ENCODE assay signal across 8 cellular contexts in the genomic region with DNA sequence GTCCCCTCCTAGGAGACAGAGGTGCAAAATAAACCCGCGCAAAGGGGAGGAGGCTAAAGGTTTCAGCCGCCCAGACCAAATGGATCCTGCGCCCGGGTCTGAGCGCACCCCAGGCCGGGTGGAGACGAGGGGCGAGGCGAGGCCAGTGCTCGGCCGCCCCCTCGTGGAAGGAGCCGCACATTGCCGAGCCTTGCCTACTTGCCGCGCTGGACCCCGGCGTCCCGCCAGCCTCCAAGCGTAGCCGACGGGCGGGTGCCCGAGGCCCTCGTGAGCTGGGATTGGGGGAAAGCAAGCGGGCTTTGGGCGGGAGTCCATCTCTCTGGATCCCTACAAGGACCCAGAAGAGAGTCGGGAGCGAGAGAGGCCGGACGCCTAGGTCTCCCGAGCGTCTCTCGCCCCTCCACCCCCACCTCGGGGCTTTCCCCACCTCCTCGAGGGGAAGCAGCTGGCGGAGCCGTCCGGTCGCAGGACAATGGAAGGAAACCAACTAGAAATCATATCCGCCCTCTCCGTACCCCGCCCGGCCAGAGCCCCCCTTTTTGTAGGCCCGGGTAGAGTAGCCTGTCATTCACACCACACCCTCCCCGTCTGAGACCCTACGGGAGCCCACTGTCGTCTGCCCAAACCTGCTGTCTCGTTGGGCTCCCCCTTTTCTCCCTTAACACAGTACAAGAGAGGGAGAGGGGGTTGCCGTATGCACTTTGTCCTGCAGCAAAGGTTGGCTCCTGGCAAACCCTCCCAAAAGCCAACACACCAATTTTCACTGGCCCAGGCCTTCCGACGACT.
DNase-seq lines count a peak whose midpoint lies in the region; ATAC-seq and TF ChIP-seq lines count a peak whose summit lies in the region.

No MANE protein-coding gene starts in this region.

- peak overlapping the region; percentile 56 to 76 (median 68) for H3K4me3 Mint-ChIP-seq in nephron

- peaks cover 70% of the 10 kb centered on the region for H3K27me3 Mint-ChIP-seq in nephron (ENCODE audit: low read depth)

- H3K4me3 ChIP-seq in fibroblast of pulmonary artery (replicated peaks; ENCODE audit: low read depth, low read length): peak overlapping the region; percentile 28

- TF ChIP-seq CTCF in fibroblast of pulmonary artery (IDR thresholded peaks at IDR 0.05; ENCODE audit: low read length, missing control alignments) (peak; percentile 75), nephron (IDR thresholded peaks at IDR 0.05; ENCODE audit: unreplicated experiment in 3 of 3) (peak; percentile 92 to 94 (median 93))

- peak overlapping the region in 2 of 3 experiments; percentile 33 to 72 for H3K27ac Mint-ChIP-seq in nephron

- no peaks in the 10 kb centered on the region for H3K36me3 Mint-ChIP-seq in nephron (ENCODE audit: low read depth)

- no peak overlapping the region for H3K27ac ChIP-seq in substantia nigra (ENCODE audit: low read depth, low read length, poor library complexity, severe bottlenecking)

- peaks cover 25% of the 10 kb centered on the region for H3K4me1 Mint-ChIP-seq in nephron

- DNase-seq in AG20443 (ENCODE audit: low spot score) (peak; percentile 93), OCI-M1 (lab: John Stamatoyannopoulos, UW) (peak; percentile 93), fibroblast of pulmonary artery (ENCODE audit: low read depth) (peak; percentile 70), substantia nigra (lab: John Stamatoyannopoulos, UW) (peak in 41 of 49 donors; percentile 15 to 83 (median 51))
- peak; percentile 65 to 68 for DNase-seq in activated T-helper 1 cell treated with anti-CD3 and anti-CD28 coated beads, Interleukin-2, amount 50 U/mL, for 16 hours (ENCODE audit: low read depth in 1 of 2, low spot score in 1 of 2)

- H3K9me3 Mint-ChIP-seq in nephron: no peaks in the 10 kb centered on the region

- peak; percentile 73 for ATAC-seq in GM18909 (IDR thresholded peaks at IDR 0.05; ENCODE audit: poor library complexity, unreplicated experiment)
- peak; percentile 43 for ATAC-seq in HG03558 (IDR thresholded peaks at IDR 0.05; ENCODE audit: extremely low read depth, unreplicated experiment)
